12 cellular contexts compared by ENCODE assay signal in the genomic region with DNA sequence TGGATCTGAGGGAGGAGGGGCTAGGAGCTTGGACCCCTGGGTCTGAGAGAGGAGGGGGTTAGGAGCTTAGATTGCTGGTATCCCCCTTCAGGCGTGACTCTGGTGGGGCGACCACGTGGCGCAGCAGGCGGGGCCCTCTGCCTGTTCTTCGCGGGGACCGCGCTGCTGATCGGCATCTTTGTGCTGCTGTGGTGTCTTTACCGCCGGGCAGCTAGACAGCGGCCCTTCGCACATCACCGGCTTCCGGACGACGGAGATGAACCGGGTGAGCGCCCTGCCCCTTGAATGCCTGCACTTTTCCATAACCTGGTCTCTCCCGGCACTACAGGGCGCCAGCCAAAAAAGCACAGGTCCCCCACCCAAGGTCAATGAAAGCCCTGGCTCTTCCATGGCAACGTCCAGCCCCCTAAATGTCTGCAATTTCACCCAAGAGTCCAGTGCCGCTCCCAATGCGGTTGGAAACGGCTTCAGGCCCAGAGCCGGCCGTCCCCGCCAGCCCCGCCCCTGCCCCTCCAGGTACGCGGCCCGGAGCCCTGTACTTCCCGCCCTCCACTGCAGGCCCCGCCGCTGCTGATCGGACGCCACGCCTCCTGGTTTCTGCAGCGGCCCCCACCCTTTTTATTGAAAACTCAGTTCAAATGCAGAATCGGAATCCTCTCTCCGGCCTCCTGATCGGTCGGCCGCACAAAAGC. TPM values are rescaled to one million over a fixed set of nuclear protein-coding genes. Genes with fewer than 3 reads are reported as not detected.
DNase-seq lines count a peak whose midpoint lies in the region; ATAC-seq, FAIRE-seq and TF ChIP-seq lines count a peak whose summit lies in the region.
"Had no signal": no experiment of that assay in that cellular context is flagged by ENCODE, and none has a peak within 500 bp of the region (broad histone marks: within the 10 kb centered on the region; RNA-seq: fewer than 3 reads in every experiment).

No MANE protein-coding gene starts in this region.

- no peaks in the 10 kb centered on the region for H4K20me1 ChIP-seq in H1 (replicated peaks in 1 of 2; ENCODE audit: control insufficient read depth in 1 of 2, insufficient read depth in 2 of 2, low read length in 2 of 2)

- H4K5ac ChIP-seq in H1 (ENCODE audit: insufficient read length, low read depth, low read length) = peak overlapping the region; percentile 78

- CTCF ChIA-PET in H1 (lab: Charles Lee; ENCODE audit: partially characterized antibody) = interaction anchor here (0.8 to 5.2 kb wide), 7 partner anchors 8 to 127 kb away, joined by 4 to 49 read pairs (median 5); a partner anchor contains a TSS

- TF ChIP-seq CTCF in H1 (IDR thresholded peaks at IDR 0.05; ENCODE audit: control extremely low read depth in 1 of 3, insufficient read depth in 1 of 3, low read depth in 1 of 3, low read length in 3 of 3) = no peak
- no peak for TF ChIP-seq CTCF in progenitor cell of endocrine pancreas (IDR thresholded peaks at IDR 0.05; ENCODE audit: unreplicated experiment)

- H3K14ac ChIP-seq in H1 (ENCODE audit: insufficient read length) = no peak overlapping the region

- POLR2A ChIA-PET in H1 (lab: Charles Lee; ENCODE audit: partially characterized antibody) = interaction anchor here (0.8 to 5.0 kb wide), 8 partner anchors 8 to 65 kb away, joined by 3 to 21 read pairs (median 4); a partner anchor contains a TSS

- H3K23ac ChIP-seq in H1 (ENCODE audit: insufficient read length) = no peak overlapping the region

- no peak overlapping the region for H2BK120ac ChIP-seq in H1 (replicated peaks; ENCODE audit: low read depth, low read length)

- ATAC-seq in GM19035 (IDR thresholded peaks at IDR 0.05; ENCODE audit: unreplicated experiment) = no peak

- peaks cover 0 to 2% of the 10 kb centered on the region in 2 experiments; a peak in 1 of 4 replicates for H3K9me3 ChIP-seq in H1 (ENCODE audit: insufficient read depth in 2 of 2, low read depth in 1 of 2, low read length in 1 of 2)
- H3K9me3 ChIP-seq: uterus had no signal

- H3K4me1 Mint-ChIP-seq in progenitor cell of endocrine pancreas (ENCODE audit: low read depth) = peaks cover 12% of the 10 kb centered on the region

- H3K36me3 ChIP-seq in H1 (ENCODE audit: control insufficient read depth in 2 of 4, insufficient read depth in 4 of 4, low read length in 3 of 4) = no peaks in the 10 kb centered on the region
- H3K36me3 ChIP-seq: uterus had no signal

- H2BK20ac ChIP-seq in H1 (ENCODE audit: low read length) = no peak overlapping the region

- peak overlapping the region; percentile 60; the same call in 1 of the 2 replicates for H2BK12ac ChIP-seq in H1 (ENCODE audit: low read depth, low read length)

- DNase-seq in NOMO-1 treated with DMSO at 0.1 percent for 48 hours (lab: John Stamatoyannopoulos, UW; ENCODE audit: unreplicated experiment) (peak; percentile 3), NOMO-1 (lab: John Stamatoyannopoulos, UW; ENCODE audit: unreplicated experiment in 2 of 2) (no peak), NCI-H526 treated with DMSO at 0.1 percent for 48 hours (lab: John Stamatoyannopoulos, UW) (peak; percentile 26), H1 (ENCODE audit: low read depth in 1 of 2, low spot score in 2 of 2) (peak in 1 of 2 experiments; percentile 87), progenitor cell of endocrine pancreas (ENCODE audit: low spot score, unreplicated experiment) (no peak), DMS153 (lab: John Stamatoyannopoulos, UW) (no peak), middle frontal gyrus (ENCODE audit: extremely low spot score, low spot score) (no peak)
- DNase-seq: COR-L47, uterus had no signal

- H3K36me3 Mint-ChIP-seq in progenitor cell of endocrine pancreas (ENCODE audit: insufficient read depth) = no peaks in the 10 kb centered on the region

- FAIRE-seq in H1 (lab: Jason Lieb, UNC) = no peak

- H4K91ac ChIP-seq in H1 (replicated peaks; ENCODE audit: insufficient read length, low read length) = peak overlapping the region; percentile 92

- 3% methylated on average over 39 of the region's 45 CpGs; no CpG with 5 or more reads in 1 of the 2 experiments for WGBS in H1 (ENCODE audit: extremely low coverage in 1 of 2, insufficient coverage in 1 of 2, insufficient read length in 1 of 2, insufficient replicate concordance in 2 of 2, low coverage in 1 of 2, low lambda C conversion rate in 2 of 2, missing lambda C conversion rate in 1 of 2), 2 experiments

- H3K9me3 Mint-ChIP-seq in progenitor cell of endocrine pancreas (ENCODE audit: low read depth) = no peaks in the 10 kb centered on the region
- H3K9me3 Mint-ChIP-seq: dendritic cell treated with granulocyte-macrophage colony-stimulating factor and Interleukin-4, amounts not matched to agents 40 ng/mL and 50 ng/mL, for 4 days had no signal

- peak overlapping the region; percentile 95; the same call in 1 of the 2 replicates for H2BK15ac ChIP-seq in H1 (ENCODE audit: low read length)

- peaks cover 25% of the 10 kb centered on the region for H3K23me2 ChIP-seq in H1 (ENCODE audit: low read depth, low read length)

- 0 out of 2 replicates have a peak overlapping the region, but pooled peaks have one; percentile 53 for H2AK5ac ChIP-seq in H1 (ENCODE audit: low read depth, low read length)

- peak overlapping the region; percentile 78; the same call in 1 of the 2 replicates for H2BK5ac ChIP-seq in H1 (ENCODE audit: low read depth, low read length)

- peaks cover 90% of the 10 kb centered on the region for H3K27me3 Mint-ChIP-seq in progenitor cell of endocrine pancreas

- no peak for TF ChIP-seq RAD21 in H1 (IDR thresholded peaks at IDR 0.05 in 1 of 2, conservative IDR thresholded peaks at IDR 0.05 in 1 of 2; ENCODE audit: low read depth in 2 of 2, low read length in 2 of 2)

- peak overlapping the region; percentile 67 for H2AFZ ChIP-seq in H1 (ENCODE audit: low read length)

- peak overlapping the region; percentile 87 for H3K4ac ChIP-seq in H1 (replicated peaks; ENCODE audit: insufficient read length, low read depth, low read length)

- no peaks in the 10 kb centered on the region for H3K79me1 ChIP-seq in H1 (ENCODE audit: low read depth, low read length)

- peak overlapping the region in 3 of 4 experiments; percentile 41 to 59 (median 54); a peak in 4 of 7 replicates for H3K9ac ChIP-seq in H1 (replicated peaks in 1 of 4; ENCODE audit: extremely low read depth in 1 of 4, low read depth in 3 of 4, low read length in 3 of 4)

- TF ChIP-seq POLR2A in H1 (IDR thresholded peaks at IDR 0.05; ENCODE audit: control extremely low read depth in 1 of 2, low read depth in 2 of 2, low read length in 2 of 2) = peak in 1 of 2 experiments; percentile 32; a peak in 1 of 3 replicates

- H3K27ac Mint-ChIP-seq in progenitor cell of endocrine pancreas = no peak overlapping the region
- H3K27ac Mint-ChIP-seq: dendritic cell treated with granulocyte-macrophage colony-stimulating factor and Interleukin-4, amounts not matched to agents 40 ng/mL and 50 ng/mL, for 4 days had no signal

- H3K27ac ChIP-seq in H1 (ENCODE audit: low read depth, low read length) = peak overlapping the region; percentile 26; the same call in 1 of the 2 replicates
- H3K27ac ChIP-seq: uterus had no signal

- H3K4me2 ChIP-seq in H1 (ENCODE audit: insufficient read depth in 1 of 2, low read depth in 2 of 2, low read length in 2 of 2) = peak overlapping the region; percentile 92 to 97

- H3K4me1 ChIP-seq in H1 (replicated peaks in 1 of 4; ENCODE audit: control insufficient read depth in 3 of 4, insufficient read depth in 4 of 4, low read length in 3 of 4) = peaks cover 4 to 39% (median 22%) of the 10 kb centered on the region in 4 experiments

- H3K56ac ChIP-seq in H1 (replicated peaks; ENCODE audit: insufficient read length, low read depth, low read length) = peak overlapping the region; percentile 73

- H3K18ac ChIP-seq in H1 (ENCODE audit: extremely low read depth, low read length) = peak overlapping the region; percentile 87

- peak overlapping the region; percentile 39 for H3K4me3 Mint-ChIP-seq in progenitor cell of endocrine pancreas (ENCODE audit: low read depth)
- H3K4me3 Mint-ChIP-seq: dendritic cell treated with granulocyte-macrophage colony-stimulating factor and Interleukin-4, amounts not matched to agents 40 ng/mL and 50 ng/mL, for 4 days had no signal

- peaks cover 11 to 55% (median 51%) of the 10 kb centered on the region in 4 experiments for H3K27me3 ChIP-seq in H1 (replicated peaks in 1 of 4; ENCODE audit: control insufficient read depth in 3 of 4, extremely low read depth in 1 of 4, insufficient read depth in 3 of 4, low read length in 3 of 4)

- H3K4me3 ChIP-seq in H1 (ENCODE audit: extremely low read depth in 1 of 4, insufficient read depth in 2 of 4, low read depth in 3 of 4, low read length in 4 of 4) = peak overlapping the region; percentile 49 to 71 (median 54)
- H3K4me3 ChIP-seq: uterus had no signal

- no peaks in the 10 kb centered on the region for H3K79me2 ChIP-seq in H1 (ENCODE audit: control insufficient read depth in 1 of 2, insufficient read depth in 2 of 2, low read length in 2 of 2)

- no peak for TF ChIP-seq EP300 in H1 (IDR thresholded peaks at IDR 0.05; ENCODE audit: borderline replicate concordance in 1 of 2, low read depth in 2 of 2, low read length in 2 of 2)

- peak overlapping the region; percentile 89 for H4K8ac ChIP-seq in H1 (ENCODE audit: extremely low read depth, insufficient read depth, low read length)

RNA-seq across cellular contexts. Expression of a gene that starts 2.8 kb away (rescaled TPM):
- 0.93 and 1.1 TPM in 2 replicates for total RNA-seq in H1 (2021; fragmentation: NEBNext Ultra II Directional; extraction: Animal tissue kit (Norgen Biotek cat#: 25700))
- 0.68 and 1.2 TPM in 2 replicates for polyA plus RNA-seq in H1 (2011; rRNA removed)
- polyA plus RNA-seq in H1 (2011; cell fraction: cytosol; rRNA removed) = 0.47 TPM
- polyA plus RNA-seq in H1 (2011; cell fraction: nucleus; rRNA removed) = 1.5 TPM
- 1.2 to 2.3 TPM (median 1.7 TPM) in 4 replicates for polyA plus RNA-seq in H1 (2012, experiment 1 of 2)
- 1.1 TPM for polyA plus RNA-seq in H1 (2012, experiment 2 of 2)
- polyA plus RNA-seq in H1 (2013, experiment 1 of 2) = 3.5 TPM
- 2.8 TPM for polyA plus RNA-seq in H1 (2013, experiment 2 of 2)
- 0.19 TPM in 1 of 2 replicates, not detected in the other for polyA minus RNA-seq in H1 (2011; rRNA and poly(A)+ RNA removed)
- polyA minus RNA-seq in H1 (2011; cell fraction: cytosol; rRNA and poly(A)+ RNA removed) = not detected
- polyA minus RNA-seq in H1 (2011; cell fraction: nucleus; rRNA and poly(A)+ RNA removed) = 0.70 TPM
- not detected in 2 replicates for total RNA-seq in progenitor cell of endocrine pancreas
- total RNA-seq: renal cortical epithelial cell, uterus had no signal

RNA-seq across cellular contexts. Expression of a gene that starts 4.8 kb away (rescaled TPM):
- total RNA-seq in H1 (2021; fragmentation: NEBNext Ultra II Directional; extraction: Animal tissue kit (Norgen Biotek cat#: 25700)) = 0.82 TPM in 1 of 2 replicates, not detected in the other
- 0.50 TPM in 1 of 2 replicates, not detected in the other for polyA plus RNA-seq in H1 (2011; rRNA removed)
- 0.41 TPM for polyA plus RNA-seq in H1 (2011; cell fraction: cytosol; rRNA removed)
- 0.40 TPM for polyA plus RNA-seq in H1 (2011; cell fraction: nucleus; rRNA removed)
- polyA plus RNA-seq in H1 (2012, experiment 1 of 2) = 0.63 to 0.70 TPM in 2 of 4 replicates, not detected in the others
- not detected for polyA plus RNA-seq in H1 (2012, experiment 2 of 2)
- polyA plus RNA-seq in H1 (2013, experiment 1 of 2) = 0.81 TPM
- 0.83 TPM for polyA plus RNA-seq in H1 (2013, experiment 2 of 2)
- not detected in 2 replicates for polyA minus RNA-seq in H1 (2011; rRNA and poly(A)+ RNA removed)
- not detected for polyA minus RNA-seq in H1 (2011; cell fraction: cytosol; rRNA and poly(A)+ RNA removed)
- polyA minus RNA-seq in H1 (2011; cell fraction: nucleus; rRNA and poly(A)+ RNA removed) = not detected
- not detected in 2 replicates for total RNA-seq in progenitor cell of endocrine pancreas
- total RNA-seq: renal cortical epithelial cell, uterus had no signal

RNA-seq across cellular contexts. Expression of a gene that starts 13.3 kb away (rescaled TPM):
- 2.3 and 3.0 TPM in 2 replicates for total RNA-seq in H1 (2021; fragmentation: NEBNext Ultra II Directional; extraction: Animal tissue kit (Norgen Biotek cat#: 25700))
- 2.7 and 4.7 TPM in 2 replicates for polyA plus RNA-seq in H1 (2011; rRNA removed)
- polyA plus RNA-seq in H1 (2011; cell fraction: cytosol; rRNA removed) = 2.8 TPM
- polyA plus RNA-seq in H1 (2011; cell fraction: nucleus; rRNA removed) = 4.6 TPM
- polyA plus RNA-seq in H1 (2012, experiment 1 of 2) = 1.8 to 2.6 TPM (median 2.5 TPM) in 4 replicates
- polyA plus RNA-seq in H1 (2012, experiment 2 of 2) = 1.9 TPM
- 3.2 TPM for polyA plus RNA-seq in H1 (2013, experiment 1 of 2)
- 3.5 TPM for polyA plus RNA-seq in H1 (2013, experiment 2 of 2)
- 1.1 and 1.7 TPM in 2 replicates for polyA minus RNA-seq in H1 (2011; rRNA and poly(A)+ RNA removed)
- polyA minus RNA-seq in H1 (2011; cell fraction: cytosol; rRNA and poly(A)+ RNA removed) = 2.6 TPM
- polyA minus RNA-seq in H1 (2011; cell fraction: nucleus; rRNA and poly(A)+ RNA removed) = 3.5 TPM
- total RNA-seq in progenitor cell of endocrine pancreas = 0.29 TPM in 2 replicates

RNA-seq across cellular contexts. Expression of a gene that starts 23.6 kb away (rescaled TPM):
- 146 and 155 TPM in 2 replicates for total RNA-seq in H1 (2021; fragmentation: NEBNext Ultra II Directional; extraction: Animal tissue kit (Norgen Biotek cat#: 25700))
- polyA plus RNA-seq in H1 (2011; rRNA removed) = 195 and 220 TPM in 2 replicates
- 231 TPM for polyA plus RNA-seq in H1 (2011; cell fraction: cytosol; rRNA removed)
- 195 TPM for polyA plus RNA-seq in H1 (2011; cell fraction: nucleus; rRNA removed)
- polyA plus RNA-seq in H1 (2012, experiment 1 of 2) = 192 to 228 TPM (median 222 TPM) in 4 replicates
- polyA plus RNA-seq in H1 (2012, experiment 2 of 2) = 206 TPM
- polyA plus RNA-seq in H1 (2013, experiment 1 of 2) = 148 TPM
- 146 TPM for polyA plus RNA-seq in H1 (2013, experiment 2 of 2)
- 107 and 108 TPM in 2 replicates for polyA minus RNA-seq in H1 (2011; rRNA and poly(A)+ RNA removed)
- 65.8 TPM for polyA minus RNA-seq in H1 (2011; cell fraction: cytosol; rRNA and poly(A)+ RNA removed)
- polyA minus RNA-seq in H1 (2011; cell fraction: nucleus; rRNA and poly(A)+ RNA removed) = 63.0 TPM
- 125 TPM in 2 replicates for total RNA-seq in progenitor cell of endocrine pancreas

RNA-seq across cellular contexts. Expression of a gene that starts 25.0 kb away (rescaled TPM):
- 32.7 and 34.3 TPM in 2 replicates for total RNA-seq in H1 (2021; fragmentation: NEBNext Ultra II Directional; extraction: Animal tissue kit (Norgen Biotek cat#: 25700))
- 30.5 and 54.8 TPM in 2 replicates for polyA plus RNA-seq in H1 (2011; rRNA removed)
- 32.1 TPM for polyA plus RNA-seq in H1 (2011; cell fraction: cytosol; rRNA removed)
- 81.6 TPM for polyA plus RNA-seq in H1 (2011; cell fraction: nucleus; rRNA removed)
- 26.2 to 40.1 TPM (median 35.4 TPM) in 4 replicates for polyA plus RNA-seq in H1 (2012, experiment 1 of 2)
- 25.7 TPM for polyA plus RNA-seq in H1 (2012, experiment 2 of 2)
- 19.9 TPM for polyA plus RNA-seq in H1 (2013, experiment 1 of 2)
- polyA plus RNA-seq in H1 (2013, experiment 2 of 2) = 18.5 TPM
- 13.9 and 18.1 TPM in 2 replicates for polyA minus RNA-seq in H1 (2011; rRNA and poly(A)+ RNA removed)
- 25.7 TPM for polyA minus RNA-seq in H1 (2011; cell fraction: cytosol; rRNA and poly(A)+ RNA removed)
- 21.3 TPM for polyA minus RNA-seq in H1 (2011; cell fraction: nucleus; rRNA and poly(A)+ RNA removed)
- 44.2 and 46.0 TPM in 2 replicates for total RNA-seq in progenitor cell of endocrine pancreas

Comparison
In these comparisons a context has a peak if more than half of its experiments do, and no peak if none do; other contexts are left out.
1. DNase-seq: peak in NOMO-1 treated with DMSO at 0.1 percent for 48 hours (single experiment) and NCI-H526 treated with DMSO at 0.1 percent for 48 hours (single experiment); none in NOMO-1 (0 of 2), progenitor cell of endocrine pancreas (single experiment), DMS153 (single experiment) and middle frontal gyrus (single experiment).